Comparison of ENCODE assay signal across 14 cellular contexts in the genomic region with DNA sequence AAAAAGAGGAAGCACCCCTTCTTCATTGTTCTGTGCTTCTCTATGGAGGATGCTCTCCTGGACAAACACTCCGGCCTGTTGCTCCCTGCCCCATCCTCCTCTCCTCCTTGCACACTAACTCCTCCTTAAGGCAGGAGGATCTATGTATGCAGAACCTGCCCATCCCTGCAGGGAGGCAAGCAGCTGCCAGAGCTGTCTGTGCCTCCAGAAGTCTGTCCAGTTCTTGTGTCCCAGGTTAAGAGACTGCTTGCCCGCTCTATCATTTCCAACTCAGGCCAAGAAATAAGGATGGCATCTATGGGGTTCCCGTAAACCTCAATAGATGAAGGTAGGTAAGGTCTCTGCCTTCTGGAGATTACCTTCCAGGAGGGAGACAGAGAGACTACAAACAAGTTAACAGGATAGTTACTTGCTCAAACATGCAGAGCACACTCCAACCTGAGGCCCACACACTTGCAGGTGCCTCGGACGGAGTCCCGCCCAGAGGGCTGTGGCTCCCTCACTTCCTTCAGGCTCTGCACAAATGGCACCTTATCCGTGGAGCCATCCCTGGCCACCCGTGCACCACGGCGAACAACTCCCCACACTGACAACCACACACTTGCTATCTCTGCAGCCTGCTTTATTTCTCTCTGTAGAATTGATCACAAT. TPM values are rescaled to one million over a fixed set of nuclear protein-coding genes. Genes with fewer than 3 reads are reported as not detected.
DNase-seq lines count a peak whose midpoint lies in the region; FAIRE-seq and TF ChIP-seq lines count a peak whose summit lies in the region.
"Had no signal": no experiment of that assay in that cellular context is flagged by ENCODE, and none has a peak within 500 bp of the region (broad histone marks: within the 10 kb centered on the region; RNA-seq: fewer than 3 reads in every experiment).

No MANE protein-coding gene starts in this region.

- H4K91ac ChIP-seq in mesenchymal stem cell (ENCODE audit: low read length): no peak overlapping the region

- H3K14ac ChIP-seq in mesenchymal stem cell (ENCODE audit: low read length in 2 of 2): no peak overlapping the region

- no peaks in the 10 kb centered on the region for H3K9me3 ChIP-seq in mesenchymal stem cell (ENCODE audit: control insufficient read depth, low read length)
- H3K9me3 ChIP-seq: BE2C had no signal

- peaks cover 16% of the 10 kb centered on the region for H3K4me1 ChIP-seq in mesenchymal stem cell (ENCODE audit: control insufficient read depth, insufficient read depth, low read depth, low read length)

- FAIRE-seq in GM12891 (lab: Jason Lieb, UNC) (no peak), bronchial epithelial cell (lab: Jason Lieb, UNC) (no peak)

- H3K79me1 ChIP-seq in mesenchymal stem cell (replicated peaks; ENCODE audit: low read length, poor library complexity, severe bottlenecking): peaks cover 47% of the 10 kb centered on the region

- H3K18ac ChIP-seq in mesenchymal stem cell (ENCODE audit: low read depth in 1 of 2, low read length in 2 of 2): no peak overlapping the region

- TF ChIP-seq CTCF in LNCaP clone FGC (IDR thresholded peaks at IDR 0.05; ENCODE audit: control insufficient read depth, extremely low read depth, insufficient read depth): 0 out of 2 replicates have a peak, but pooled peaks have one; percentile 2
- no peak for TF ChIP-seq CTCF in bronchial epithelial cell (IDR thresholded peaks at IDR 0.05; ENCODE audit: insufficient read depth, low read length, severe bottlenecking)

- H2BK120ac ChIP-seq in mesenchymal stem cell (ENCODE audit: low read depth, low read length): no peak overlapping the region

- no peak overlapping the region for H2AFZ ChIP-seq in mesenchymal stem cell (ENCODE audit: low read depth, low read length)

- no peak overlapping the region for H3K4me2 ChIP-seq in mesenchymal stem cell (ENCODE audit: low read length, poor library complexity, severe bottlenecking)

- peak overlapping the region in 1 of 2 experiments; percentile 2 for H3K23ac ChIP-seq in mesenchymal stem cell (ENCODE audit: low read length in 2 of 2)

- H3K4me3 ChIP-seq in LNCaP clone FGC (ENCODE audit: low read depth, low read length) (no peak overlapping the region), bronchial epithelial cell (ENCODE audit: low read depth, low read length) (no peak overlapping the region), mesenchymal stem cell (ENCODE audit: insufficient read depth in 1 of 2, low read depth in 1 of 2, low read length in 2 of 2) (no peak overlapping the region)

- H2BK15ac ChIP-seq in mesenchymal stem cell (ENCODE audit: low read depth, poor library complexity, severe bottlenecking): no peak overlapping the region

- H3K27me3 ChIP-seq in bronchial epithelial cell (ENCODE audit: control insufficient read depth, insufficient read depth, low read length) (no peaks in the 10 kb centered on the region), mesenchymal stem cell (ENCODE audit: control insufficient read depth in 1 of 2, insufficient read depth in 1 of 2, low read length in 2 of 2) (no peaks in the 10 kb centered on the region)
- H3K27me3 ChIP-seq: BE2C had no signal

- 93% methylated on average over 10 of the region's 10 CpGs for WGBS in mesenchymal stem cell

- peak overlapping the region; percentile 32 for H3K9ac ChIP-seq in mesenchymal stem cell (ENCODE audit: low read length)

- H3K36me3 ChIP-seq in bronchial epithelial cell (ENCODE audit: control insufficient read depth, insufficient read depth, low read length) (no peaks in the 10 kb centered on the region), mesenchymal stem cell (ENCODE audit: control insufficient read depth in 1 of 2, insufficient read depth in 2 of 2, low read depth in 1 of 2, low read length in 2 of 2) (peaks cover 5 to 10% of the 10 kb centered on the region in 2 experiments)

- no peak overlapping the region for H4K8ac ChIP-seq in mesenchymal stem cell (ENCODE audit: low read length)

- H2BK12ac ChIP-seq in mesenchymal stem cell (ENCODE audit: low read length in 2 of 2): no peak overlapping the region

- TF ChIP-seq POLR2A in GM12891 (IDR thresholded peaks at IDR 0.05; ENCODE audit: low read depth, low read length): no peak

- H2AK5ac ChIP-seq in mesenchymal stem cell (ENCODE audit: low read length, severe bottlenecking): no peak overlapping the region

- DNase-seq in GM12891 (ENCODE audit: insufficient read length, low spot score) (no peak), LNCaP clone FGC (ENCODE audit: low read depth) (no peak), bronchial epithelial cell (ENCODE audit: low read depth) (peak; percentile 38), mesenchymal stem cell (no peak), RKO (ENCODE audit: low spot score) (no peak), T-helper 2 cell (no peak), NCI-H2171 treated with DMSO at 0.1 percent for 48 hours (lab: John Stamatoyannopoulos, UW) (no peak)
- DNase-seq: BE2C, KG1, MM.1S, NCI-H1105 treated with DMSO at 0.1 percent for 48 hours, NCI-H187, NCI-H774, SHP77 had no signal

- no peak overlapping the region for H3K27ac ChIP-seq in mesenchymal stem cell (ENCODE audit: low read length, poor library complexity, severe bottlenecking)

- no peak overlapping the region for H3K4ac ChIP-seq in mesenchymal stem cell (ENCODE audit: low read depth in 1 of 2, low read length in 2 of 2)

- H2BK5ac ChIP-seq in mesenchymal stem cell (ENCODE audit: low read depth, low read length, poor library complexity, severe bottlenecking): no peak overlapping the region

TF ChIP-seq in GM12891, 5 proteins besides CTCF, POLR2A, EP300 and RAD21:
- peak; percentile 20; the same call in 1 of the 2 replicates for TF ChIP-seq SPI1 (IDR thresholded peaks at IDR 0.05; ENCODE audit: low read depth, low read length)
- TF ChIP-seq PAX5 (IDR thresholded peaks at IDR 0.05; ENCODE audit: insufficient read depth, low read length, severe bottlenecking): no peak

RNA-seq across cellular contexts. Expression of a gene that starts 6.9 kb away (rescaled TPM):
- 4.0 TPM for polyA plus RNA-seq in GM12891 (2012; ENCODE audit: low read depth, missing spikeins)
- 10.2 and 10.5 TPM in 2 replicates for total RNA-seq in bronchial epithelial cell
- 27.1 TPM for polyA plus RNA-seq in mesenchymal stem cell (2013, experiment 1 of 2)
- polyA plus RNA-seq in mesenchymal stem cell (2013, experiment 2 of 2): 27.1 TPM
